In the genomic region with DNA sequence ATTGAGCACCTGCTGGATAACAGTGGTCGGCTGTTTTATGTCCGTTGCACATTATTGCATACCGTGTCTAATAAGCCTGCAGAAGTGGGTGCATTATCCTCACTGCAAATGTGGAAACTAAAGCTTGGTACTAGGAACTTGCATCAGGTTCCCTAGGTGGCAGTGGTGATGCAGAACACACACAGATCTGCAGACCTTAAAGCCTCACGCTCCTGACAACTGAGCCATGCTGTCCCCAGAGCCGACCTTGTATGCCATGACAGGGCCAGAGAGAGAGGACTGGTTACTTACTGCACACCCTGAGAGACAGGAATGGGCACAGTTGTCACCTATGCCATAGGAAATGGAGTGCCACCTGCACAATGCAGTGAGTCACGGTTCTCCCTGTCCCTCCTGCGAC, we compare ENCODE assay signal across 16 cellular contexts.
DNase-seq lines count a peak whose midpoint lies in the region; ATAC-seq, FAIRE-seq and TF ChIP-seq lines count a peak whose summit lies in the region.
"Had no signal": no experiment of that assay in that cellular context is flagged by ENCODE, and none has a peak within 500 bp of the region (broad histone marks: within the 10 kb centered on the region; RNA-seq: fewer than 3 reads in every experiment).

No MANE protein-coding gene starts in this region.

- H3K9me3 ChIP-seq in right atrium auricular region, result no peaks in the 10 kb centered on the region
- no peaks in the 10 kb centered on the region for H3K9me3 ChIP-seq in PC-3 (ENCODE audit: low read length)
- no peaks in the 10 kb centered on the region for H3K9me3 ChIP-seq in CD4-positive, alpha-beta T cell (ENCODE audit: control insufficient read depth, low read length)
- H3K9me3 ChIP-seq: ascending aorta, thoracic aorta had no signal

- H3K27ac ChIP-seq in right atrium auricular region (no peak overlapping the region), PC-3 (ENCODE audit: low read length) (no peak overlapping the region)
- no peak overlapping the region for H3K27ac ChIP-seq in CD4-positive, alpha-beta T cell (ENCODE audit: low read depth, low read length)
- H3K27ac ChIP-seq: ascending aorta, PC-9, thoracic aorta had no signal

- DNase-seq in Right ventricle myocardium superior (no peak), right atrium auricular region (ENCODE audit: low spot score) (no peak), PC-3 (no peak), fibroblast of pulmonary artery (ENCODE audit: low read depth) (no peak), foreskin melanocyte (no peak), frontal cortex (ENCODE audit: low spot score in 2 of 2) (no peak)
- DNase-seq in CD4-positive, alpha-beta T cell, result no peak
- DNase-seq: activated gamma-delta T cell treated with Interleukin-2 at 50 U/mL for 16 hours; MV-4-11; PC-9; stimulated activated CD4-positive, alpha-beta T cell treated with anti-CD3 and anti-CD28 coated beads, Interleukin-4, amount 100 ng/mL, for 1 hour had no signal

- H3K4me3 ChIP-seq in right atrium auricular region (no peak overlapping the region), PC-3 (ENCODE audit: low read length) (no peak overlapping the region), fibroblast of pulmonary artery (replicated peaks; ENCODE audit: low read depth, low read length) (no peak overlapping the region)
- H3K4me3 ChIP-seq: ascending aorta, PC-9, thoracic aorta had no signal

- intact Hi-C loops in Right ventricle myocardium superior (cut with DNase I) (loop anchor here (10.0 kb wide), 1 partner anchor 214 kb away; no protein-coding TSS in a partner anchor), PC-3 (cut with micrococcal nuclease) (no loop called here)
- intact Hi-C loops in CD4-positive, alpha-beta T cell (cut with DNase I, micrococcal nuclease), result no loop called here

- peaks cover 0 to 28% of the 10 kb centered on the region in 2 donors for H3K4me1 ChIP-seq in right atrium auricular region
- H3K4me1 ChIP-seq in PC-3 (ENCODE audit: insufficient read depth, low read length), result no peaks in the 10 kb centered on the region

- CTCF ChIA-PET in PC-3 (lab: Charles Lee), result no interaction called here
- CTCF ChIA-PET in CD4-positive, alpha-beta T cell (lab: Charles Lee), result no interaction called here

- no peak overlapping the region for H2AFZ ChIP-seq in PC-3 (ENCODE audit: low read length)
- H2AFZ ChIP-seq: PC-9 had no signal

- no peaks in the 10 kb centered on the region for H3F3A ChIP-seq in PC-3 (ENCODE audit: low read length, unreplicated experiment)

- H3K36me3 Mint-ChIP-seq in CD4-positive, alpha-beta T cell (ENCODE audit: low read depth), result no peaks in the 10 kb centered on the region

- no TSS peak for BruUV-seq in PC-3 (replicated peaks; lab: Mats Ljungman, UMichigan)

- H4K20me1 ChIP-seq in PC-3 (ENCODE audit: low read length), result no peaks in the 10 kb centered on the region

- H3K79me2 ChIP-seq in PC-3 (ENCODE audit: low read length), result 0 out of 2 replicates have a peak, but pooled peaks cover 25% of the 10 kb centered on the region

- FAIRE-seq in frontal cortex (lab: Jason Lieb, UNC), result no peak

- H3K9ac ChIP-seq in PC-3 (ENCODE audit: low read length), result no peak overlapping the region

- no peak overlapping the region for H3K4me2 ChIP-seq in PC-3 (ENCODE audit: low read length)
- H3K4me2 ChIP-seq: PC-9 had no signal

- POLR2A ChIA-PET in PC-3 (lab: Charles Lee; ENCODE audit: unreplicated experiment), result no interaction called here
- POLR2A ChIA-PET in CD4-positive, alpha-beta T cell (lab: Charles Lee), result no interaction called here

- H3K4me3 Mint-ChIP-seq in CD4-positive, alpha-beta T cell, result no peak overlapping the region
- H3K4me3 Mint-ChIP-seq: nephron had no signal

- ATAC-seq in Right ventricle myocardium superior (ENCODE audit: poor library complexity) (peak; percentile 59), PC-3 (peak; percentile 50), HG03045 (IDR thresholded peaks at IDR 0.05; ENCODE audit: unreplicated experiment) (no peak)
- no peak for ATAC-seq in CD4-positive, alpha-beta T cell (ENCODE audit: poor library complexity)
- ATAC-seq: sciatic nerve had no signal

- no peak overlapping the region for H3K27ac Mint-ChIP-seq in CD4-positive, alpha-beta T cell
- H3K27ac Mint-ChIP-seq: nephron had no signal

- H3K9me3 Mint-ChIP-seq in CD4-positive, alpha-beta T cell, result no peaks in the 10 kb centered on the region
- H3K9me3 Mint-ChIP-seq: nephron had no signal

- H3K27me3 ChIP-seq in right atrium auricular region, result no peaks in the 10 kb centered on the region
- H3K27me3 ChIP-seq in PC-3 (ENCODE audit: low read length), result no peaks in the 10 kb centered on the region
- no peaks in the 10 kb centered on the region for H3K27me3 ChIP-seq in CD4-positive, alpha-beta T cell (ENCODE audit: control insufficient read depth, insufficient read depth, low read length)
- H3K27me3 ChIP-seq: ascending aorta had no signal

- peaks cover 9% of the 10 kb centered on the region for H3K4me1 Mint-ChIP-seq in CD4-positive, alpha-beta T cell (ENCODE audit: low read depth)

- H3K36me3 ChIP-seq in right atrium auricular region (no peaks in the 10 kb centered on the region), PC-3 (ENCODE audit: low read depth, low read length) (no peaks in the 10 kb centered on the region)
- H3K36me3 ChIP-seq: ascending aorta, thoracic aorta had no signal

- peak in 1 of 2 donors; percentile 13 for TF ChIP-seq CTCF in right atrium auricular region (IDR thresholded peaks at IDR 0.05)
- TF ChIP-seq CTCF in PC-3 (conservative IDR thresholded peaks at IDR 0.05; ENCODE audit: low read depth, low read length), result peak; percentile 25; the same call in 1 of the 2 replicates
- TF ChIP-seq CTCF in fibroblast of pulmonary artery (IDR thresholded peaks at IDR 0.05; ENCODE audit: low read length, missing control alignments), result peak; percentile 2
- no peak for TF ChIP-seq CTCF in CD4-positive, alpha-beta T cell (IDR thresholded peaks at IDR 0.05)

- H3K27me3 Mint-ChIP-seq in CD4-positive, alpha-beta T cell, result no peaks in the 10 kb centered on the region

- H3K9me2 ChIP-seq in PC-3 (replicated peaks; ENCODE audit: low read length), result no peaks in the 10 kb centered on the region

Comparison
In these comparisons a context has a peak if more than half of its experiments do, and no peak if none do; other contexts are left out.
1. ATAC-seq: peak in Right ventricle myocardium superior (single experiment) and PC-3 (single experiment); none in CD4-positive, alpha-beta T cell (single experiment) and HG03045 (single experiment).